10 cellular contexts compared by ENCODE assay signal in the genomic region with DNA sequence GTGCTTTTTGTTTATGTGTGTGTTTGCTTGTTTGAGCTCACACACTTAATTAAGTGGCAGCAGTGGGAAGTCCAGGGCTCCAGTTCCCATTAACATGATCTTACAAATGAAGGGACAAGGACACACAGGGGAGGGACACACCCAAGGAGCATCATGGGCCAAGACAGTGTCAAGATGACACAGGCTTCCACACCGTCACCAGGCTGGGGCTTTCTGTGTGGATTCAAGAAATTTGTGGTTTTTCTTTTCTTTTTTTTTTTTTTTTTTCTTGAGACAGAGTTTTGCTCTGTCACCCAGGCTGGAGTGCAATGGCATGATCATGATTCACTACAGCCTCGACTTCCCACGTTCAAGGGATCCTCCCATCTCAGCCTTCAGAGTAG.
DNase-seq lines count a peak whose midpoint lies in the region; ATAC-seq and TF ChIP-seq lines count a peak whose summit lies in the region.
"Had no signal": no experiment of that assay in that cellular context is flagged by ENCODE, and none has a peak within 500 bp of the region (broad histone marks: within the 10 kb centered on the region; RNA-seq: fewer than 3 reads in every experiment).

No MANE protein-coding gene starts in this region.

- H3K27me3 Mint-ChIP-seq in activated naive CD4-positive, alpha-beta T cell treated with anti-CD3 and anti-CD28 coated beads, Interleukin-2, amount 10 ng/mL, durations not matched to agents 7 days and 5 days = peaks cover 7% of the 10 kb centered on the region
- peaks cover 3% of the 10 kb centered on the region for H3K27me3 Mint-ChIP-seq in chondrocyte (ENCODE audit: low read depth)

- no peaks in the 10 kb centered on the region for H3K4me1 Mint-ChIP-seq in activated naive CD4-positive, alpha-beta T cell treated with anti-CD3 and anti-CD28 coated beads, Interleukin-2, amount 10 ng/mL, durations not matched to agents 7 days and 5 days
- H3K4me1 Mint-ChIP-seq in chondrocyte (ENCODE audit: low read depth) = peaks cover 34% of the 10 kb centered on the region
- H3K4me1 Mint-ChIP-seq: B cell had no signal

- intact Hi-C loops in dorsolateral prefrontal cortex (cut with DNase I) = no loop called here

- no peak overlapping the region for H3K27ac ChIP-seq in dorsolateral prefrontal cortex

- H3K4me3 Mint-ChIP-seq in activated naive CD4-positive, alpha-beta T cell treated with anti-CD3 and anti-CD28 coated beads, Interleukin-2, amount 10 ng/mL, durations not matched to agents 7 days and 5 days = no peak overlapping the region
- no peak overlapping the region for H3K4me3 Mint-ChIP-seq in chondrocyte (ENCODE audit: unreplicated experiment)
- H3K4me3 Mint-ChIP-seq: activated T-cell treated with anti-CD3 and anti-CD28 coated beads, Interleukin-2, amount 50 U/mL, for 4 hours; B cell had no signal

- no peaks in the 10 kb centered on the region for H3K36me3 Mint-ChIP-seq in activated naive CD4-positive, alpha-beta T cell treated with anti-CD3 and anti-CD28 coated beads, Interleukin-2, amount 10 ng/mL, durations not matched to agents 7 days and 5 days
- no peaks in the 10 kb centered on the region for H3K36me3 Mint-ChIP-seq in chondrocyte (ENCODE audit: low read depth)

- no peak overlapping the region for H3K4me3 ChIP-seq in dorsolateral prefrontal cortex

- TF ChIP-seq CTCF in chondrocyte (IDR thresholded peaks at IDR 0.05) (no peak), dorsolateral prefrontal cortex (IDR thresholded peaks at IDR 0.05 in 54 of 56, conservative IDR thresholded peaks at IDR 0.05 in 2 of 56; ENCODE audit: low read depth in 1 of 56, partially characterized antibody in 56 of 56) (no peak)

- DNase-seq in activated naive CD4-positive, alpha-beta T cell treated with Interleukin-2 at 50 U/mL for 16 hours = peak; percentile 6
- DNase-seq in activated naive CD4-positive, alpha-beta T cell treated with anti-CD3 and anti-CD28 coated beads, Interleukin-2, amount 10 ng/mL, durations not matched to agents 7 days and 5 days = no peak
- DNase-seq in chondrocyte (ENCODE audit: low spot score) (no peak), DMS153 (lab: John Stamatoyannopoulos, UW) (no peak), dorsolateral prefrontal cortex (no peak)
- DNase-seq in stimulated activated CD4-positive, alpha-beta T cell treated with anti-CD3 and anti-CD28 coated beads, Interleukin-4, amount 100 ng/mL, for 24 hours = peak; percentile 6
- DNase-seq: activated T-cell treated with anti-CD3 and anti-CD28 coated beads, Interleukin-2, amount 50 U/mL, for 4 hours had no signal

- ATAC-seq in HG03095 (IDR thresholded peaks at IDR 0.05; ENCODE audit: unreplicated experiment) = peak; percentile 24
- ATAC-seq in GM18858 (IDR thresholded peaks at IDR 0.05; ENCODE audit: unreplicated experiment) = no peak

- CTCF ChIA-PET in activated naive CD4-positive, alpha-beta T cell treated with anti-CD3 and anti-CD28 coated beads, Interleukin-2, amount 10 ng/mL, durations not matched to agents 7 days and 5 days (lab: Charles Lee) = no interaction called here

- no peak overlapping the region for H3K27ac Mint-ChIP-seq in activated naive CD4-positive, alpha-beta T cell treated with anti-CD3 and anti-CD28 coated beads, Interleukin-2, amount 10 ng/mL, durations not matched to agents 7 days and 5 days
- peak overlapping the region; percentile 6 for H3K27ac Mint-ChIP-seq in chondrocyte (ENCODE audit: unreplicated experiment)
- H3K27ac Mint-ChIP-seq: B cell had no signal

- peaks cover 0 to 11% (median 0%) of the 10 kb centered on the region in 45 donors for H3K27me3 ChIP-seq in dorsolateral prefrontal cortex

- H3K9me3 Mint-ChIP-seq in activated naive CD4-positive, alpha-beta T cell treated with anti-CD3 and anti-CD28 coated beads, Interleukin-2, amount 10 ng/mL, durations not matched to agents 7 days and 5 days = no peaks in the 10 kb centered on the region
- H3K9me3 Mint-ChIP-seq in chondrocyte (ENCODE audit: low read depth) = no peaks in the 10 kb centered on the region
- H3K9me3 Mint-ChIP-seq: activated T-cell treated with anti-CD3 and anti-CD28 coated beads, Interleukin-2, amount 50 U/mL, for 4 hours had no signal

Comparison
In these comparisons a context has a peak if more than half of its experiments do, and no peak if none do; other contexts are left out.
1. DNase-seq: peak in activated naive CD4-positive, alpha-beta T cell treated with Interleukin-2 at 50 U/mL for 16 hours (single experiment) and stimulated activated CD4-positive, alpha-beta T cell treated with anti-CD3 and anti-CD28 coated beads, Interleukin-4, amount 100 ng/mL, for 24 hours (single experiment); none in activated naive CD4-positive, alpha-beta T cell treated with anti-CD3 and anti-CD28 coated beads, Interleukin-2, amount 10 ng/mL, durations not matched to agents 7 days and 5 days (single experiment), chondrocyte (single experiment), DMS153 (single experiment) and dorsolateral prefrontal cortex (0 of 10).